13 cellular contexts compared by ENCODE assay signal in the genomic region with DNA sequence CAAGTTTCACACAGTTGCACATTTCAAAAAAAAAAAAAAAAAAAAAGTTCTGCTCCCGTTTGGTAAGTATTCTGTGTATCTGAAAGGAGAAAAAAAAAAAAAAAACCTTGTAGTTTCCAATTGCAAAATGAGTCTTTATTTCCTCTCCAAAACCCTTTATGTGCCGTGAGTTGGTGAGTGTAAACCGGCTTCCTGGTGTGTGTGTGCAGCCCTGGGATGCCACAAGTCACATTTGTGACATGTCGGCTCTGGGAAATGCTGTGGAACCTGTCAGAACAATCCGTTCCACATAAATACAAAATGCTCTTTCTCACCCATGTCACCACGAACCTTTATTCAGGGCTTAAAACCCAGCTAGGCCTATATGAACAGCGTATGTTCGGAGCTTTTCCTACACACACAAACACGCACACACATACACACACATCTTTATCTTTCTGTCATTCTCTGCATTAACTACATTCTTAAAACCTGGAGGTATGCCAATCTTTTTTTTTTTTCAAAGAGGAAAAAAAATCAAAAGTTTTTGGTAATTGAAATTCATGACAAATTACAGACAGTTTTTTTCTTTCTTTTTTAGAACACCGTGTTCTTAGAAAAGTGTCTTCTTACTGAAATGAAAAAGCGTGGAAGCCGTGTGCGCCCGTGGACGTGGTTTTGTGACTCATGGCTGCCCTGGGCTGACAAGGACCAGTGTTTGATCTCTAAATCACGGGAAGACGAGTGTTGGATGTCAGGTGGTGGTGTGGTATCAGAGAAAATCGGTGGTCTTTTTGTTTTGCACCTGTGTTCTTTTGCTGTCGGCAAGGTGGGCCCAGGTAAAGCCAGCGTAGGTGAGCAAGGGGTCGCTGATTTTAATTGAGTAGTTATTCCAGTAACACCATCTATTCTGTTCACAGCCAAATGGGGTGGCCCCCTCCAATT.
DNase-seq lines count a peak whose midpoint lies in the region; ATAC-seq and TF ChIP-seq lines count a peak whose summit lies in the region.
"Had no signal": no experiment of that assay in that cellular context is flagged by ENCODE, and none has a peak within 500 bp of the region (broad histone marks: within the 10 kb centered on the region; RNA-seq: fewer than 3 reads in every experiment).

No MANE protein-coding gene starts in this region.

- TF ChIP-seq EP300 in gastroesophageal sphincter (IDR thresholded peaks at IDR 0.05) = no peak

- ATAC-seq in HG02970 (IDR thresholded peaks at IDR 0.05; ENCODE audit: low FRiP score, unreplicated experiment) (no peak), gastroesophageal sphincter (no peak)
- ATAC-seq: K562 had no signal

- H3K9me3 ChIP-seq in thymus (ENCODE audit: control insufficient read depth) (no peaks in the 10 kb centered on the region), gastroesophageal sphincter (no peaks in the 10 kb centered on the region)
- H3K9me3 ChIP-seq: ovary had no signal

- H3K27me3 ChIP-seq in thymus (ENCODE audit: control insufficient read depth, insufficient read depth) = peaks cover 6% of the 10 kb centered on the region
- H3K27me3 ChIP-seq in gastroesophageal sphincter = peaks cover 84% of the 10 kb centered on the region
- H3K27me3 ChIP-seq: ovary had no signal

- TF ChIP-seq POLR2A in gastroesophageal sphincter (IDR thresholded peaks at IDR 0.05) = no peak

- peaks cover 14% of the 10 kb centered on the region for H3K4me1 ChIP-seq in thymus (ENCODE audit: control insufficient read depth, insufficient read depth, low read length)
- H3K4me1 ChIP-seq in gastroesophageal sphincter = peaks cover 0 to 8% (median 0%) of the 10 kb centered on the region in 3 donors

- DNase-seq in activated T-cell treated with anti-CD3 and anti-CD28 coated beads for 24 hours (ENCODE audit: low read depth) = peak; percentile 44
- DNase-seq in activated T-cell treated with anti-CD3 and anti-CD28 coated beads for 4 hours = no peak
- peak; percentile 19 for DNase-seq in activated T-helper 9 cell treated with anti-CD3 and anti-CD28 coated beads, Interleukin-2, amount 50 U/mL, for 16 hours (ENCODE audit: low read depth)
- peak; percentile 34 to 46 (median 38) for DNase-seq in stimulated activated CD4-positive, alpha-beta T cell treated with anti-CD3 and anti-CD28 coated beads, Interleukin-12 subunit alpha, Interleukin-12 subunit beta, amount 100 ng/mL, for 48 hours (ENCODE audit: low read depth in 2 of 3, low spot score in 1 of 3)
- DNase-seq in NCI-H748 treated with DMSO at 0.1 percent for 48 hours (lab: John Stamatoyannopoulos, UW) = no peak
- DNase-seq: NCI-H2081, ovary, SW 1271 had no signal

- H3K4me3 ChIP-seq in thymus (ENCODE audit: low read length) (no peak overlapping the region), gastroesophageal sphincter (no peak overlapping the region)
- H3K4me3 ChIP-seq: K562, lung, ovary had no signal

- H3K36me3 ChIP-seq in thymus (ENCODE audit: control insufficient read depth, insufficient read depth) = no peaks in the 10 kb centered on the region
- no peaks in the 10 kb centered on the region for H3K36me3 ChIP-seq in gastroesophageal sphincter
- H3K36me3 ChIP-seq: ovary had no signal

- H3K27ac ChIP-seq in thymus (ENCODE audit: low read depth) (peak overlapping the region; percentile 72), gastroesophageal sphincter (no peak overlapping the region)
- H3K27ac ChIP-seq: ovary had no signal

- WGBS in thymus = 73% methylated on average over 21 of the region's 21 CpGs
- 63 to 70% methylated on average over 12 to 21 of the region's 21 CpGs for WGBS in gastroesophageal sphincter (ENCODE audit: low coverage in 1 of 2), 2 donors

- no peak for TF ChIP-seq CTCF in gastroesophageal sphincter (IDR thresholded peaks at IDR 0.05)

Comparison
In these comparisons a context has a peak if more than half of its experiments do, and no peak if none do; other contexts are left out.
1. DNase-seq: peak in activated T-cell treated with anti-CD3 and anti-CD28 coated beads for 24 hours (single experiment), activated T-helper 9 cell treated with anti-CD3 and anti-CD28 coated beads, Interleukin-2, amount 50 U/mL, for 16 hours (single experiment) and stimulated activated CD4-positive, alpha-beta T cell treated with anti-CD3 and anti-CD28 coated beads, Interleukin-12 subunit alpha, Interleukin-12 subunit beta, amount 100 ng/mL, for 48 hours (3 of 3); none in activated T-cell treated with anti-CD3 and anti-CD28 coated beads for 4 hours (single experiment) and NCI-H748 treated with DMSO at 0.1 percent for 48 hours (single experiment).